In genomic region chr14:100445436-100446088, GRCh38 we compare ENCODE assay signal across 21 cellular contexts.
DNase-seq lines count a peak whose midpoint lies in the region; ATAC-seq, FAIRE-seq and TF ChIP-seq lines count a peak whose summit lies in the region.
"Had no signal": no experiment of that assay in that cellular context is flagged by ENCODE, and none has a peak within 500 bp of the region (broad histone marks: within the 10 kb centered on the region; RNA-seq: fewer than 3 reads in every experiment).

No MANE protein-coding gene starts in this region.

- TF ChIP-seq CTCF in PC-3 (conservative IDR thresholded peaks at IDR 0.05; ENCODE audit: low read depth, low read length): no peak
- no peak for TF ChIP-seq CTCF in H1 (IDR thresholded peaks at IDR 0.05; ENCODE audit: control extremely low read depth in 1 of 3, insufficient read depth in 1 of 3, low read depth in 1 of 3, low read length in 3 of 3)
- TF ChIP-seq CTCF in esophagus squamous epithelium (IDR thresholded peaks at IDR 0.05): no peak

- H3K27ac Mint-ChIP-seq in activated naive CD4-positive, alpha-beta T cell treated with anti-CD3 and anti-CD28 coated beads, Interleukin-2, amount 50 U/mL, for 72 hours: peak overlapping the region in 1 of 2 donors; percentile 52
- H3K27ac Mint-ChIP-seq: CD4-positive, CD25-positive, alpha-beta regulatory T cell; IgD-negative memory B cell had no signal

- TF ChIP-seq POLR2A in H1 (IDR thresholded peaks at IDR 0.05; ENCODE audit: control extremely low read depth in 1 of 2, low read depth in 2 of 2, low read length in 2 of 2): no peak
- no peak for TF ChIP-seq POLR2A in esophagus squamous epithelium (IDR thresholded peaks at IDR 0.05)

- 0 out of 2 replicates have a peak, but pooled peaks cover 6% of the 10 kb centered on the region for H3F3A ChIP-seq in GM23248 (ENCODE audit: insufficient read depth)
- no peaks in the 10 kb centered on the region for H3F3A ChIP-seq in PC-3 (ENCODE audit: low read length, unreplicated experiment)

- H3K27ac ChIP-seq in GM23248 (no peak overlapping the region), PC-3 (ENCODE audit: low read length) (no peak overlapping the region), H1 (ENCODE audit: low read depth, low read length) (no peak overlapping the region), esophagus squamous epithelium (no peak overlapping the region)
- H3K27ac ChIP-seq: SK-N-MC had no signal

- H3K4me1 ChIP-seq in GM23248 (ENCODE audit: insufficient read depth) (peaks cover 19% of the 10 kb centered on the region), PC-3 (ENCODE audit: insufficient read depth, low read length) (peaks cover 23% of the 10 kb centered on the region), H1 (replicated peaks in 1 of 4; ENCODE audit: control insufficient read depth in 3 of 4, insufficient read depth in 4 of 4, low read length in 3 of 4) (peaks cover 0 to 11% (median 5%) of the 10 kb centered on the region in 4 experiments; a peak in 5 of 7 replicates), esophagus squamous epithelium (peaks cover 0 to 13% (median 3%) of the 10 kb centered on the region in 3 donors)

- H3K9ac ChIP-seq in GM23248 (no peak overlapping the region), PC-3 (ENCODE audit: low read length) (no peak overlapping the region), H1 (replicated peaks in 1 of 4; ENCODE audit: extremely low read depth in 1 of 4, low read depth in 3 of 4, low read length in 3 of 4) (no peak overlapping the region)

- DNase-seq in GM23248 (peak; percentile 33), PC-3 (peak; percentile 19), H1 (ENCODE audit: low read depth in 1 of 2, low spot score in 2 of 2) (no peak), mesenteric fat pad (ENCODE audit: low spot score) (peak; percentile 51), activated gamma-delta T cell treated with Interleukin-2 at 50 U/mL for 16 hours (no peak), esophagus squamous epithelium (lab: John Stamatoyannopoulos, UW) (no peak), NCI-H345 treated with DMSO at 0.1 percent for 48 hours (lab: John Stamatoyannopoulos, UW; ENCODE audit: unreplicated experiment) (no peak)
- no peak for DNase-seq in activated naive CD4-positive, alpha-beta T cell treated with anti-CD3 and anti-CD28 coated beads, Interleukin-2, amount 50 U/mL, for 72 hours (ENCODE audit: low spot score in 2 of 2)
- DNase-seq: CD4-positive, CD25-positive, alpha-beta regulatory T cell; COR-L47; DMS79; MG63; NCI-H1417; NCI-H1694 treated with DMSO at 0.1 percent for 48 hours; NCI-H446 treated with DMSO at 0.1 percent for 48 hours; NCI-H526 treated with DMSO at 0.1 percent for 48 hours; RPMI8226; SHP77 had no signal

- TF ChIP-seq EP300 in H1 (IDR thresholded peaks at IDR 0.05; ENCODE audit: borderline replicate concordance in 1 of 2, low read depth in 2 of 2, low read length in 2 of 2): no peak

- H3K4me3 ChIP-seq in GM23248: no peak overlapping the region
- H3K4me3 ChIP-seq in PC-3 (ENCODE audit: low read length): no peak overlapping the region
- H3K4me3 ChIP-seq in H1 (ENCODE audit: extremely low read depth in 1 of 4, insufficient read depth in 2 of 4, low read depth in 3 of 4, low read length in 4 of 4): no peak overlapping the region
- no peak overlapping the region for H3K4me3 ChIP-seq in esophagus squamous epithelium
- H3K4me3 ChIP-seq: MG63, SK-N-MC had no signal

- no peak overlapping the region for H3K23ac ChIP-seq in H1 (ENCODE audit: insufficient read length)

- H3K36me3 ChIP-seq in GM23248 (ENCODE audit: low read depth): no peaks in the 10 kb centered on the region
- H3K36me3 ChIP-seq in PC-3 (ENCODE audit: low read depth, low read length): no peaks in the 10 kb centered on the region
- no peaks in the 10 kb centered on the region for H3K36me3 ChIP-seq in H1 (ENCODE audit: control insufficient read depth in 2 of 4, insufficient read depth in 4 of 4, low read length in 3 of 4)
- no peaks in the 10 kb centered on the region for H3K36me3 ChIP-seq in esophagus squamous epithelium
- H3K36me3 ChIP-seq: MG63 had no signal

- H3K4ac ChIP-seq in H1 (replicated peaks; ENCODE audit: insufficient read length, low read depth, low read length): no peak overlapping the region

- H4K20me1 ChIP-seq in GM23248 (ENCODE audit: insufficient read depth): no peaks in the 10 kb centered on the region
- no peaks in the 10 kb centered on the region for H4K20me1 ChIP-seq in PC-3 (ENCODE audit: low read length)
- H4K20me1 ChIP-seq in H1 (replicated peaks in 1 of 2; ENCODE audit: control insufficient read depth in 1 of 2, insufficient read depth in 2 of 2, low read length in 2 of 2): peaks cover 0 to 2% of the 10 kb centered on the region in 2 experiments

- H2BK20ac ChIP-seq in H1 (ENCODE audit: low read length): no peak overlapping the region

- no peak for FAIRE-seq in H1 (lab: Jason Lieb, UNC)
- FAIRE-seq: GM12891 had no signal

- H2BK12ac ChIP-seq in H1 (ENCODE audit: low read depth, low read length): no peak overlapping the region

- H3K23me2 ChIP-seq in H1 (ENCODE audit: low read depth, low read length): no peaks in the 10 kb centered on the region

- H3K36me3 Mint-ChIP-seq in activated naive CD4-positive, alpha-beta T cell treated with anti-CD3 and anti-CD28 coated beads, Interleukin-2, amount 50 U/mL, for 72 hours: no peaks in the 10 kb centered on the region

- H3K4me2 ChIP-seq in GM23248 (ENCODE audit: unreplicated experiment): no peak overlapping the region
- no peak overlapping the region for H3K4me2 ChIP-seq in PC-3 (ENCODE audit: low read length)
- no peak overlapping the region for H3K4me2 ChIP-seq in H1 (ENCODE audit: insufficient read depth in 1 of 2, low read depth in 2 of 2, low read length in 2 of 2)

- H3K18ac ChIP-seq in H1 (ENCODE audit: extremely low read depth, low read length): no peak overlapping the region

- no peak overlapping the region for H4K8ac ChIP-seq in H1 (ENCODE audit: extremely low read depth, insufficient read depth, low read length)

- POLR2A ChIA-PET in PC-3 (lab: Charles Lee; ENCODE audit: unreplicated experiment): no interaction called here
- POLR2A ChIA-PET in H1 (lab: Charles Lee; ENCODE audit: partially characterized antibody): no interaction called here

- ATAC-seq in PC-3: no peak
- ATAC-seq in activated naive CD4-positive, alpha-beta T cell treated with anti-CD3 and anti-CD28 coated beads, Interleukin-2, amount 50 U/mL, for 72 hours: no peak

- CTCF ChIA-PET in PC-3 (lab: Charles Lee): no interaction called here
- CTCF ChIA-PET in H1 (lab: Charles Lee; ENCODE audit: partially characterized antibody): interaction anchor here (0.9 to 2.5 kb wide), 3 partner anchors 7 to 201 kb away, joined by 4 to 7 read pairs (median 5); no protein-coding TSS in a partner anchor

- intact Hi-C loops in PC-3 (cut with micrococcal nuclease) (no loop called here), esophagus squamous epithelium (cut with DNase I) (no loop called here)

- no peak overlapping the region for H3K14ac ChIP-seq in H1 (ENCODE audit: insufficient read length)

- no peak for TF ChIP-seq RAD21 in H1 (IDR thresholded peaks at IDR 0.05 in 1 of 2, conservative IDR thresholded peaks at IDR 0.05 in 1 of 2; ENCODE audit: low read depth in 2 of 2, low read length in 2 of 2)

- in situ Hi-C loops in GM23248 (cut with MboI): no loop called here

- no peak overlapping the region for H2AK5ac ChIP-seq in H1 (ENCODE audit: low read depth, low read length)

- no peak overlapping the region for H2BK120ac ChIP-seq in H1 (replicated peaks; ENCODE audit: low read depth, low read length)

- H3K79me1 ChIP-seq in H1 (ENCODE audit: low read depth, low read length): peaks cover 4% of the 10 kb centered on the region; the same call in 1 of the 2 replicates

- H3K56ac ChIP-seq in H1 (replicated peaks; ENCODE audit: insufficient read length, low read depth, low read length): no peak overlapping the region

- no peak overlapping the region for H4K91ac ChIP-seq in H1 (replicated peaks; ENCODE audit: insufficient read length, low read length)

- no peaks in the 10 kb centered on the region for H3K9me2 ChIP-seq in GM23248 (ENCODE audit: insufficient read depth)
- H3K9me2 ChIP-seq in PC-3 (replicated peaks; ENCODE audit: low read length): no peaks in the 10 kb centered on the region

- H2BK15ac ChIP-seq in H1 (ENCODE audit: low read length): no peak overlapping the region

- WGBS in GM23248 (ENCODE audit: low coverage in 1 of 2, low lambda C conversion rate in 2 of 2, missing lambda C conversion rate in 2 of 2), 2 experiments: 92 to 94% methylated on average over 8 of the region's 8 CpGs
- WGBS in H1 (ENCODE audit: extremely low coverage in 1 of 2, insufficient coverage in 1 of 2, insufficient read length in 1 of 2, insufficient replicate concordance in 2 of 2, low coverage in 1 of 2, low lambda C conversion rate in 2 of 2, missing lambda C conversion rate in 1 of 2), 2 experiments: 85% methylated on average over 8 of the region's 8 CpGs; no CpG with 5 or more reads in 1 of the 2 experiments
- 58 to 88% methylated on average over 1 to 4 of the region's 8 CpGs for WGBS in esophagus squamous epithelium, 2 donors

- 0 out of 2 replicates have a peak overlapping the region, but pooled peaks have one; percentile 31 for H2BK5ac ChIP-seq in H1 (ENCODE audit: low read depth, low read length)

- no peaks in the 10 kb centered on the region for H3K9me3 Mint-ChIP-seq in activated naive CD4-positive, alpha-beta T cell treated with anti-CD3 and anti-CD28 coated beads, Interleukin-2, amount 50 U/mL, for 72 hours
- H3K9me3 Mint-ChIP-seq: CD4-positive, CD25-positive, alpha-beta regulatory T cell; IgD-negative memory B cell had no signal

- H4K5ac ChIP-seq in H1 (ENCODE audit: insufficient read length, low read depth, low read length): no peak overlapping the region

- H3K9me3 ChIP-seq in GM23248 (ENCODE audit: low read depth): no peaks in the 10 kb centered on the region
- H3K9me3 ChIP-seq in PC-3 (ENCODE audit: low read length): no peaks in the 10 kb centered on the region
- H3K9me3 ChIP-seq in H1 (ENCODE audit: insufficient read depth in 2 of 2, low read depth in 1 of 2, low read length in 1 of 2): no peaks in the 10 kb centered on the region
- H3K9me3 ChIP-seq in esophagus squamous epithelium: no peaks in the 10 kb centered on the region
- H3K9me3 ChIP-seq: MG63 had no signal

- H3K27me3 ChIP-seq in GM23248 (replicated peaks; ENCODE audit: insufficient read depth) (no peaks in the 10 kb centered on the region), PC-3 (ENCODE audit: low read length) (no peaks in the 10 kb centered on the region), H1 (replicated peaks in 1 of 4; ENCODE audit: control insufficient read depth in 3 of 4, extremely low read depth in 1 of 4, insufficient read depth in 3 of 4, low read length in 3 of 4) (no peaks in the 10 kb centered on the region), esophagus squamous epithelium (no peaks in the 10 kb centered on the region)
- H3K27me3 ChIP-seq: MG63 had no signal

- peaks cover 3% of the 10 kb centered on the region; the same call in 1 of the 2 replicates for H3K79me2 ChIP-seq in GM23248 (ENCODE audit: insufficient read depth)
- no peaks in the 10 kb centered on the region for H3K79me2 ChIP-seq in PC-3 (ENCODE audit: low read length)
- H3K79me2 ChIP-seq in H1 (ENCODE audit: control insufficient read depth in 1 of 2, insufficient read depth in 2 of 2, low read length in 2 of 2): no peaks in the 10 kb centered on the region

- BruUV-seq in PC-3 (replicated peaks; lab: Mats Ljungman, UMichigan): no TSS peak

- no peak overlapping the region for H2AFZ ChIP-seq in GM23248
- H2AFZ ChIP-seq in PC-3 (ENCODE audit: low read length): no peak overlapping the region
- H2AFZ ChIP-seq in H1 (ENCODE audit: low read length): no peak overlapping the region

TF ChIP-seq in H1, 55 proteins besides CTCF, POLR2A, EP300 and RAD21 (continues in another document):
- TF ChIP-seq CREB1 (IDR thresholded peaks at IDR 0.05): no peak

Comparison
In these comparisons a context has a peak if more than half of its experiments do, and no peak if none do; other contexts are left out.
1. DNase-seq: peak in GM23248 (single experiment), PC-3 (single experiment) and mesenteric fat pad (single experiment); none in H1 (0 of 2), activated gamma-delta T cell treated with Interleukin-2 at 50 U/mL for 16 hours (single experiment), activated naive CD4-positive, alpha-beta T cell treated with anti-CD3 and anti-CD28 coated beads, Interleukin-2, amount 50 U/mL, for 72 hours (0 of 2), esophagus squamous epithelium (single experiment) and NCI-H345 treated with DMSO at 0.1 percent for 48 hours (single experiment).